ENCODE assay signal across 2 cellular contexts in genomic region chr16:88905563-88905962, GRCh38.
TF ChIP-seq lines count a peak whose summit lies in the region.

No MANE protein-coding gene starts in this region.

TF ChIP-seq in Ishikawa, 13 proteins besides CTCF, POLR2A, EP300 and RAD21:
- TF ChIP-seq CEBPB (IDR thresholded peaks at IDR 0.05): no peak
- TF ChIP-seq YY1 (IDR thresholded peaks at IDR 0.05; ENCODE audit: low read depth): peak; percentile 69; the same call in 1 of the 2 replicates

TF ChIP-seq in H1, 55 proteins besides CTCF, POLR2A, EP300 and RAD21:
- TF ChIP-seq BCL11A (IDR thresholded peaks at IDR 0.05; ENCODE audit: low read depth in 2 of 2, low read length in 2 of 2): no peak
- TF ChIP-seq YY1 (IDR thresholded peaks at IDR 0.05; ENCODE audit: low read depth, low read length): 0 out of 2 replicates have a peak, but pooled peaks have one; percentile 27
TF ChIP-seq in H1: peak in this region for 1.
